Comparison of ENCODE assay signal across 15 cellular contexts in the genomic region with DNA sequence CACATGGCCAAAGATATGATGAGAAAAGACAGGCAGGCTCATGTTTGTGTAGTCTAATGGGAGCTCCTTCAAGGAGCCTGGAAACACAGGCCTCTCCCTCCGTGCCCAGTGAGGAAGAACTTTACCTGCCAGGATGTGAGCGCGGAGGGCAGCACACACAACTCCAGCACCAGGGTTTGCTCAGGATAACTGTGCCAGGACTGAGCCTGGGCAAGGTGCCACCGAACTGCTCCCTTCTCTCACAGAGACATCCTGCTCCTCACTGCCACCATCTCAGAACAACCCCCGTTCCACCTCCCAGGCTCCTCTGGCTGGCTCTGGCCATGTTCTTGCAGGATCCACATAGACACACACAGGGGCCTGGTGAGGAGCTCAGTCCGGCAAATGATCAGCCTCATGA.
DNase-seq lines count a peak whose midpoint lies in the region; ATAC-seq and TF ChIP-seq lines count a peak whose summit lies in the region.
"Had no signal": no experiment of that assay in that cellular context is flagged by ENCODE, and none has a peak within 500 bp of the region (broad histone marks: within the 10 kb centered on the region; RNA-seq: fewer than 3 reads in every experiment).

No MANE protein-coding gene starts in this region.

- H3K9me3 Mint-ChIP-seq in stimulated activated naive CD8-positive, alpha-beta T cell treated with anti-CD3 and anti-CD28 coated beads, Interleukin-15, Interleukin-2, amounts not matched to agents 100 ng/mL and 50 ng/mL, for 24 hours: no peaks in the 10 kb centered on the region
- no peaks in the 10 kb centered on the region for H3K9me3 Mint-ChIP-seq in type B pancreatic cell
- H3K9me3 Mint-ChIP-seq: endodermal cell had no signal

- H3K27ac Mint-ChIP-seq in stimulated activated naive CD8-positive, alpha-beta T cell treated with anti-CD3 and anti-CD28 coated beads, Interleukin-15, Interleukin-2, amounts not matched to agents 100 ng/mL and 50 ng/mL, for 24 hours: peak overlapping the region; percentile 67
- H3K27ac Mint-ChIP-seq in type B pancreatic cell: peak overlapping the region; percentile 72

- no peak for ATAC-seq in stimulated activated naive CD8-positive, alpha-beta T cell treated with anti-CD3 and anti-CD28 coated beads, Interleukin-15, Interleukin-2, amounts not matched to agents 100 U/mL and 50 U/mL, for 24 hours
- ATAC-seq in HG03432 (IDR thresholded peaks at IDR 0.05; ENCODE audit: unreplicated experiment): no peak

- H3K36me3 Mint-ChIP-seq in stimulated activated naive CD8-positive, alpha-beta T cell treated with anti-CD3 and anti-CD28 coated beads, Interleukin-15, Interleukin-2, amounts not matched to agents 100 ng/mL and 50 ng/mL, for 24 hours (ENCODE audit: low read depth): peaks cover 75% of the 10 kb centered on the region
- H3K36me3 Mint-ChIP-seq in type B pancreatic cell: no peaks in the 10 kb centered on the region

- no peak overlapping the region for H3K4me3 Mint-ChIP-seq in stimulated activated naive CD8-positive, alpha-beta T cell treated with anti-CD3 and anti-CD28 coated beads, Interleukin-15, Interleukin-2, amounts not matched to agents 100 ng/mL and 50 ng/mL, for 24 hours
- no peak overlapping the region for H3K4me3 Mint-ChIP-seq in type B pancreatic cell
- H3K4me3 Mint-ChIP-seq: endodermal cell had no signal

- no peak for DNase-seq in stimulated activated naive CD8-positive, alpha-beta T cell treated with anti-CD3 and anti-CD28 coated beads, Interleukin-15, Interleukin-2, amounts not matched to agents 100 U/mL and 50 U/mL, for 24 hours
- DNase-seq in NCI-H2029 treated with DMSO at 0.1 percent for 48 hours (lab: John Stamatoyannopoulos, UW) (peak; percentile 40), cerebellum (ENCODE audit: low spot score) (peak; percentile 49), type B pancreatic cell (ENCODE audit: extremely low spot score, unreplicated experiment) (no peak), D341Med (ENCODE audit: low spot score) (no peak), NCI-H2107 (lab: John Stamatoyannopoulos, UW) (no peak)
- DNase-seq: endodermal cell; Kasumi-1; kidney; retina; stimulated activated CD4-positive, alpha-beta T cell treated with anti-CD3 and anti-CD28 coated beads, Interleukin-2, amount 100 ng/mL, for 48 hours; stimulated activated naive CD4-positive, alpha-beta T cell; SW 1271 had no signal

- H3K27me3 Mint-ChIP-seq in stimulated activated naive CD8-positive, alpha-beta T cell treated with anti-CD3 and anti-CD28 coated beads, Interleukin-15, Interleukin-2, amounts not matched to agents 100 ng/mL and 50 ng/mL, for 24 hours: no peaks in the 10 kb centered on the region
- H3K27me3 Mint-ChIP-seq in type B pancreatic cell: no peaks in the 10 kb centered on the region

- TF ChIP-seq CTCF in type B pancreatic cell (conservative IDR thresholded peaks at IDR 0.05): no peak

- peaks cover 14% of the 10 kb centered on the region for H3K4me1 Mint-ChIP-seq in stimulated activated naive CD8-positive, alpha-beta T cell treated with anti-CD3 and anti-CD28 coated beads, Interleukin-15, Interleukin-2, amounts not matched to agents 100 ng/mL and 50 ng/mL, for 24 hours (ENCODE audit: low read depth)
- H3K4me1 Mint-ChIP-seq in type B pancreatic cell (ENCODE audit: unreplicated experiment): peaks cover 13% of the 10 kb centered on the region
- H3K4me1 Mint-ChIP-seq: endodermal cell had no signal

Comparison
In these comparisons a context has a peak if more than half of its experiments do, and no peak if none do; other contexts are left out.
1. DNase-seq: peak in NCI-H2029 treated with DMSO at 0.1 percent for 48 hours (single experiment) and cerebellum (single experiment); none in stimulated activated naive CD8-positive, alpha-beta T cell treated with anti-CD3 and anti-CD28 coated beads, Interleukin-15, Interleukin-2, amounts not matched to agents 100 U/mL and 50 U/mL, for 24 hours (single experiment), type B pancreatic cell (single experiment), D341Med (single experiment) and NCI-H2107 (single experiment).